8 cellular contexts compared by ENCODE assay signal in genomic region chr6:10801224-10801848, GRCh38. TPM values are rescaled to one million over a fixed set of nuclear protein-coding genes. Genes with fewer than 3 reads are reported as not detected.
DNase-seq lines count a peak whose midpoint lies in the region; ATAC-seq and TF ChIP-seq lines count a peak whose summit lies in the region.

No MANE protein-coding gene starts in this region.

- H3K9ac ChIP-seq in NT2/D1 (ENCODE audit: insufficient read length, low read depth) = no peak overlapping the region

- no peak overlapping the region for H3K4me3 ChIP-seq in NT2/D1 (ENCODE audit: insufficient read length, low read depth)
- H3K4me3 ChIP-seq in esophagus squamous epithelium = no peak overlapping the region

- H3K4me1 ChIP-seq in NT2/D1 (ENCODE audit: insufficient read depth, insufficient read length) (no peaks in the 10 kb centered on the region), esophagus squamous epithelium (peaks cover 0 to 6% (median 0%) of the 10 kb centered on the region in 3 donors)

- H3K27ac Mint-ChIP-seq in nephron progenitor cell = no peak overlapping the region
- H3K27ac Mint-ChIP-seq in stimulated activated naive CD8-positive, alpha-beta T cell treated with anti-CD3 and anti-CD28 coated beads, Interleukin-15, amount 100 ng/mL, for 72 hours = no peak overlapping the region

- no peak for TF ChIP-seq POLR2A in esophagus squamous epithelium (IDR thresholded peaks at IDR 0.05)

- H3K4me1 Mint-ChIP-seq in nephron progenitor cell = no peaks in the 10 kb centered on the region
- no peaks in the 10 kb centered on the region for H3K4me1 Mint-ChIP-seq in stimulated activated naive CD8-positive, alpha-beta T cell treated with anti-CD3 and anti-CD28 coated beads, Interleukin-15, amount 100 ng/mL, for 72 hours

- peak; percentile 91 for ATAC-seq in GM19372 (IDR thresholded peaks at IDR 0.05; ENCODE audit: low read depth, unreplicated experiment)
- ATAC-seq in HG03520 (IDR thresholded peaks at IDR 0.05; ENCODE audit: unreplicated experiment) = peak; percentile 95
- peak; percentile 83 for ATAC-seq in stimulated activated naive CD8-positive, alpha-beta T cell treated with anti-CD3 and anti-CD28 coated beads, Interleukin-15, amount 100 ng/mL, for 72 hours

- H3K27me3 Mint-ChIP-seq in nephron progenitor cell (ENCODE audit: low read depth, poor library complexity) = no peaks in the 10 kb centered on the region
- no peaks in the 10 kb centered on the region for H3K27me3 Mint-ChIP-seq in stimulated activated naive CD8-positive, alpha-beta T cell treated with anti-CD3 and anti-CD28 coated beads, Interleukin-15, amount 100 ng/mL, for 72 hours

- TF ChIP-seq CTCF in esophagus squamous epithelium (IDR thresholded peaks at IDR 0.05) (peak; percentile 89 to 99 (median 94)), nephron progenitor cell (IDR thresholded peaks at IDR 0.05) (peak; percentile 100)

- H3K36me3 ChIP-seq in NT2/D1 (ENCODE audit: insufficient read depth, insufficient read length, low read length) (no peaks in the 10 kb centered on the region), esophagus squamous epithelium (no peaks in the 10 kb centered on the region)

- H3K36me3 Mint-ChIP-seq in nephron progenitor cell (ENCODE audit: low read depth) = peaks cover 25% of the 10 kb centered on the region

- H3K9me3 ChIP-seq in NT2/D1 (ENCODE audit: insufficient read depth, low read length) (no peaks in the 10 kb centered on the region), esophagus squamous epithelium (no peaks in the 10 kb centered on the region)

- no peaks in the 10 kb centered on the region for H3K27me3 ChIP-seq in NT2/D1 (ENCODE audit: insufficient read depth, insufficient read length)
- no peaks in the 10 kb centered on the region for H3K27me3 ChIP-seq in esophagus squamous epithelium

- 31 to 43% methylated on average over 2 of the region's 2 CpGs for WGBS in esophagus squamous epithelium, 2 donors

- intact Hi-C loops in esophagus squamous epithelium (cut with DNase I) = loop anchor here (10.0 kb wide), 1 partner anchor 317 kb away; no protein-coding TSS in a partner anchor

- H3K9me3 Mint-ChIP-seq in nephron progenitor cell = no peaks in the 10 kb centered on the region
- H3K9me3 Mint-ChIP-seq in stimulated activated naive CD8-positive, alpha-beta T cell treated with anti-CD3 and anti-CD28 coated beads, Interleukin-15, amount 100 ng/mL, for 72 hours = no peaks in the 10 kb centered on the region

- no peak overlapping the region for H3K27ac ChIP-seq in esophagus squamous epithelium

- DNase-seq in COLO829 (ENCODE audit: low spot score) = peak; percentile 82
- DNase-seq in NT2/D1 (ENCODE audit: low read depth, low spot score) = peak; percentile 27
- DNase-seq in activated CD8-positive, alpha-beta memory T cell treated with anti-CD3 and anti-CD28 coated beads, Interleukin-2, amount 50 U/mL, for 48 hours = peak; percentile 76
- DNase-seq in esophagus squamous epithelium (lab: John Stamatoyannopoulos, UW) = no peak
- DNase-seq in nephron progenitor cell = peak; percentile 66
- peak; percentile 51 to 65 for DNase-seq in stimulated activated naive CD8-positive, alpha-beta T cell treated with anti-CD3 and anti-CD28 coated beads, Interleukin-15, amount 100 ng/mL, for 72 hours

- H3K4me3 Mint-ChIP-seq in nephron progenitor cell = no peak overlapping the region
- no peak overlapping the region for H3K4me3 Mint-ChIP-seq in stimulated activated naive CD8-positive, alpha-beta T cell treated with anti-CD3 and anti-CD28 coated beads, Interleukin-15, amount 100 ng/mL, for 72 hours

RNA-seq across cellular contexts. Expression of gene MAK, which starts 37.0 kb away (rescaled TPM):
- total RNA-seq in esophagus squamous epithelium = under 1 TPM in 2 of 4 donors, not detected in 2; 0.04 to 0.19 TPM

RNA-seq across cellular contexts. Expression of gene TMEM14B, which starts 53.7 kb away (rescaled TPM):
- total RNA-seq in esophagus squamous epithelium = 10 to 100 TPM; 12.7 to 64.5 (median 47.1) TPM
